ENCODE assay signal across 7 cellular contexts in genomic region chr16:77992381-77992780, GRCh38. TPM values are rescaled to one million over a fixed set of nuclear protein-coding genes. Genes with fewer than 3 reads are reported as not detected.
"Had no signal": no experiment of that assay in that cellular context is flagged by ENCODE, and none has a peak within 500 bp of the region (broad histone marks: within the 10 kb centered on the region; RNA-seq: fewer than 3 reads in every experiment).

No MANE protein-coding gene starts in this region.

RNA-seq across cellular contexts. Expression of gene CLEC3A, which starts 30.0 kb away (rescaled TPM):
- total RNA-seq: activated CD8-positive, alpha-beta T cell treated with anti-CD3 and anti-CD28 coated beads, Interleukin-2, amount 10 ng/mL, durations not matched to agents 7 days and 5 days; activated naive CD8-positive, alpha-beta T cell treated with anti-CD3 and anti-CD28 coated beads, Interleukin-2, amount 10 ng/mL, durations not matched to agents 7 days and 5 days; adrenal gland; body of pancreas; PC-3; SJSA1; T-helper 1 cell treated with Interleukin-12 subunit alpha and Interleukin-12 subunit beta and Interleukin-4 antibody, amounts not matched to agents 30 ng/mL and 1 ng/mL, for 36 hours had no signal
